Comparison of ENCODE assay signal across 9 cellular contexts in genomic region chr1:21280011-21280471, GRCh38. TPM values are rescaled to one million over a fixed set of nuclear protein-coding genes. Genes with fewer than 3 reads are reported as not detected.
DNase-seq lines count a peak whose midpoint lies in the region; ATAC-seq and TF ChIP-seq lines count a peak whose summit lies in the region.
"Had no signal": no experiment of that assay in that cellular context is flagged by ENCODE, and none has a peak within 500 bp of the region (broad histone marks: within the 10 kb centered on the region; RNA-seq: fewer than 3 reads in every experiment).

No MANE protein-coding gene starts in this region.

- H3K27ac Mint-ChIP-seq in activated naive CD4-positive, alpha-beta T cell treated with anti-CD3 and anti-CD28 coated beads, Interleukin-2, amount 50 U/mL, for 24 hours: peak overlapping the region; percentile 95
- peak overlapping the region; percentile 88 for H3K27ac Mint-ChIP-seq in dendritic cell treated with granulocyte-macrophage colony-stimulating factor and Interleukin-4, amounts not matched to agents 40 ng/mL and 50 ng/mL, for 4 days

- H3K27me3 Mint-ChIP-seq in activated naive CD4-positive, alpha-beta T cell treated with anti-CD3 and anti-CD28 coated beads, Interleukin-2, amount 50 U/mL, for 24 hours: no peaks in the 10 kb centered on the region
- H3K27me3 Mint-ChIP-seq in dendritic cell treated with granulocyte-macrophage colony-stimulating factor and Interleukin-4, amounts not matched to agents 40 ng/mL and 50 ng/mL, for 4 days: peaks cover 30% of the 10 kb centered on the region

- no peaks in the 10 kb centered on the region for H3K27me3 ChIP-seq in uterus

- H3K9me3 Mint-ChIP-seq in activated naive CD4-positive, alpha-beta T cell treated with anti-CD3 and anti-CD28 coated beads, Interleukin-2, amount 50 U/mL, for 24 hours: no peaks in the 10 kb centered on the region
- H3K9me3 Mint-ChIP-seq in dendritic cell treated with granulocyte-macrophage colony-stimulating factor and Interleukin-4, amounts not matched to agents 40 ng/mL and 50 ng/mL, for 4 days: no peaks in the 10 kb centered on the region

- H3K4me1 Mint-ChIP-seq in activated naive CD4-positive, alpha-beta T cell treated with anti-CD3 and anti-CD28 coated beads, Interleukin-2, amount 50 U/mL, for 24 hours: peaks cover 62% of the 10 kb centered on the region
- peaks cover 46% of the 10 kb centered on the region for H3K4me1 Mint-ChIP-seq in dendritic cell treated with granulocyte-macrophage colony-stimulating factor and Interleukin-4, amounts not matched to agents 40 ng/mL and 50 ng/mL, for 4 days (ENCODE audit: low read depth)

- H3K36me3 Mint-ChIP-seq in activated naive CD4-positive, alpha-beta T cell treated with anti-CD3 and anti-CD28 coated beads, Interleukin-2, amount 50 U/mL, for 24 hours: peaks cover 10% of the 10 kb centered on the region
- H3K36me3 Mint-ChIP-seq in dendritic cell treated with granulocyte-macrophage colony-stimulating factor and Interleukin-4, amounts not matched to agents 40 ng/mL and 50 ng/mL, for 4 days (ENCODE audit: low read depth): no peaks in the 10 kb centered on the region

- intact Hi-C loops in dendritic cell treated with granulocyte-macrophage colony-stimulating factor and Interleukin-4, amounts not matched to agents 40 ng/mL and 50 ng/mL, for 4 days (cut with micrococcal nuclease): no loop called here
- intact Hi-C loops in mucosa of descending colon (cut with DNase I, micrococcal nuclease): no loop called here
- intact Hi-C loops in uterus (cut with DNase I; ENCODE audit: low total_unique reads): no loop called here

- ATAC-seq in mucosa of descending colon (peak; percentile 89), GM19324 (IDR thresholded peaks at IDR 0.05; ENCODE audit: low FRiP score, unreplicated experiment) (no peak), HG02798 (IDR thresholded peaks at IDR 0.05; ENCODE audit: poor library complexity, unreplicated experiment) (no peak)

- H3K4me3 ChIP-seq in mucosa of descending colon (no peak overlapping the region), uterus (no peak overlapping the region)

- H3K9me3 ChIP-seq in mucosa of descending colon (no peaks in the 10 kb centered on the region), uterus (no peaks in the 10 kb centered on the region)

- H3K4me1 ChIP-seq in mucosa of descending colon (ENCODE audit: low read depth) (peaks cover 26% of the 10 kb centered on the region), uterus (no peaks in the 10 kb centered on the region)

- no peak for DNase-seq in activated naive CD4-positive, alpha-beta T cell (lab: John Stamatoyannopoulos, UW)
- DNase-seq in mucosa of descending colon: peak in 2 of 3 donors; percentile 52 to 72
- peak in 1 of 2 donors; percentile 54 for DNase-seq in uterus
- no peak for DNase-seq in activated gamma-delta T cell (lab: John Stamatoyannopoulos, UW)
- DNase-seq: DMS153 had no signal

- peak overlapping the region; percentile 57 to 81 for H3K27ac ChIP-seq in uterus

- peak overlapping the region; percentile 75 for H3K4me3 Mint-ChIP-seq in activated naive CD4-positive, alpha-beta T cell treated with anti-CD3 and anti-CD28 coated beads, Interleukin-2, amount 50 U/mL, for 24 hours
- H3K4me3 Mint-ChIP-seq in dendritic cell treated with granulocyte-macrophage colony-stimulating factor and Interleukin-4, amounts not matched to agents 40 ng/mL and 50 ng/mL, for 4 days: no peak overlapping the region

- H3K36me3 ChIP-seq in mucosa of descending colon (ENCODE audit: low read depth) (no peaks in the 10 kb centered on the region), uterus (no peaks in the 10 kb centered on the region)

- no peak for TF ChIP-seq POLR2A in uterus (IDR thresholded peaks at IDR 0.05)

- TF ChIP-seq CTCF in mucosa of descending colon (IDR thresholded peaks at IDR 0.05) (no peak), uterus (IDR thresholded peaks at IDR 0.05) (no peak)

RNA-seq across cellular contexts. Expression of gene ECE1, which starts 10.2 kb away (rescaled TPM):
- total RNA-seq in mucosa of descending colon (100 to 1,000 TPM; 103 to 161 (median 149) TPM), uterus (100 to 1,000 TPM in 1 of 4 donors, 10 to 100 TPM in 3; 45.6 to 175 (median 59.1) TPM)

Comparison
In these comparisons a context has a peak if more than half of its experiments do, and no peak if none do; other contexts are left out.
1. DNase-seq: peak in mucosa of descending colon (2 of 3); none in activated naive CD4-positive, alpha-beta T cell (0 of 4) and activated gamma-delta T cell (single experiment).